ENCODE assay signal across 8 cellular contexts in genomic region chr17:3558603-3559269, GRCh38. TPM values are rescaled to one million over a fixed set of nuclear protein-coding genes. Genes with fewer than 3 reads are reported as not detected.
DNase-seq lines count a peak whose midpoint lies in the region; ATAC-seq and TF ChIP-seq lines count a peak whose summit lies in the region.

No MANE protein-coding gene starts in this region.

- no peak overlapping the region for H3K27ac Mint-ChIP-seq in Calu3 (ENCODE audit: unreplicated experiment)

- no peaks in the 10 kb centered on the region for H3K27me3 ChIP-seq in right atrium auricular region

- H3K4me3 ChIP-seq in fibroblast of mammary gland (ENCODE audit: control insufficient read depth, low read depth, low read length): no peak overlapping the region
- no peak overlapping the region for H3K4me3 ChIP-seq in right atrium auricular region

- H3K27ac ChIP-seq in right atrium auricular region: no peak overlapping the region

- peaks cover 16% of the 10 kb centered on the region for H3K36me3 Mint-ChIP-seq in Calu3 (ENCODE audit: insufficient read depth, unreplicated experiment)

- CTCF ChIA-PET in Calu3 (lab: Charles Lee): no interaction called here

- H3K4me1 ChIP-seq in right atrium auricular region: peaks cover 0 to 8% of the 10 kb centered on the region in 2 donors

- no peaks in the 10 kb centered on the region for H3K9me3 ChIP-seq in right atrium auricular region

- intact Hi-C loops in Calu3 (cut with micrococcal nuclease; ENCODE audit: unreplicated experiment): no loop called here

- no TSS peak for BruUV-seq in Calu3 (replicated peaks; lab: Mats Ljungman, UMichigan)

- ATAC-seq in GM19438 (IDR thresholded peaks at IDR 0.05; ENCODE audit: low read depth, unreplicated experiment) (peak; percentile 78), HG03457 (IDR thresholded peaks at IDR 0.05; ENCODE audit: unreplicated experiment) (peak; percentile 75)

- H3K36me3 ChIP-seq in right atrium auricular region: no peaks in the 10 kb centered on the region

- no peaks in the 10 kb centered on the region for H3K4me1 Mint-ChIP-seq in Calu3 (ENCODE audit: low read depth, unreplicated experiment)

- TF ChIP-seq CTCF in Calu3 (IDR thresholded peaks at IDR 0.05; ENCODE audit: unreplicated experiment) (no peak), fibroblast of mammary gland (conservative IDR thresholded peaks at IDR 0.05; ENCODE audit: control insufficient read depth, insufficient read depth, low read depth, low read length) (no peak), right atrium auricular region (IDR thresholded peaks at IDR 0.05) (no peak)

- H3K27me3 Mint-ChIP-seq in Calu3 (ENCODE audit: unreplicated experiment): peaks cover 4% of the 10 kb centered on the region

- no peak overlapping the region for H3K4me3 Mint-ChIP-seq in Calu3 (ENCODE audit: low read depth, unreplicated experiment)

- no peaks in the 10 kb centered on the region for H3K9me3 Mint-ChIP-seq in Calu3 (ENCODE audit: low read depth, unreplicated experiment)

- DNase-seq in Calu3 (peak; percentile 28), fibroblast of mammary gland (ENCODE audit: low read depth) (peak; percentile 51), GM03348 (ENCODE audit: low spot score) (no peak), right atrium auricular region (ENCODE audit: low spot score) (no peak)
- DNase-seq in activated CD4-positive, alpha-beta T cell treated with anti-CD3 and anti-CD28 coated beads for 48 hours: peak; percentile 75
- DNase-seq in stimulated activated CD4-positive, alpha-beta T cell treated with anti-CD3 and anti-CD28 coated beads, Interleukin-4, amount 100 ng/mL, for 4 hours: peak; percentile 28 to 52

RNA-seq across cellular contexts. Expression of gene TRPV3, which starts 1.1 kb away (rescaled TPM):
- total RNA-seq in Calu3 (2022) (0.38 and 0.49 TPM in 2 replicates), right atrium auricular region (1 to 10 TPM in 1 of 2 donors, under 1 TPM in 1; 0.51 to 2.8 TPM)

RNA-seq across cellular contexts. Expression of gene TRPV1, which starts 50.5 kb away (rescaled TPM):
- total RNA-seq in Calu3 (2022): 9.7 and 10.1 TPM in 2 replicates
- 1 to 10 TPM; 1.8 to 3.2 TPM for total RNA-seq in right atrium auricular region

Comparison
In these comparisons a context has a peak if more than half of its experiments do, and no peak if none do; other contexts are left out.
1. DNase-seq: peak in Calu3 (single experiment), activated CD4-positive, alpha-beta T cell treated with anti-CD3 and anti-CD28 coated beads for 48 hours (single experiment), fibroblast of mammary gland (single experiment) and stimulated activated CD4-positive, alpha-beta T cell treated with anti-CD3 and anti-CD28 coated beads, Interleukin-4, amount 100 ng/mL, for 4 hours (2 of 2); none in GM03348 (single experiment) and right atrium auricular region (single experiment).